ENCODE assay signal across 27 cellular contexts in genomic region chr2:21288732-21289506, GRCh38.
DNase-seq lines count a peak whose midpoint lies in the region; ATAC-seq, FAIRE-seq and TF ChIP-seq lines count a peak whose summit lies in the region.
"Had no signal": no experiment of that assay in that cellular context is flagged by ENCODE, and none has a peak within 500 bp of the region (broad histone marks: within the 10 kb centered on the region; RNA-seq: fewer than 3 reads in every experiment).

No MANE protein-coding gene starts in this region.

- no peak for TF ChIP-seq RAD21 in K562 (CRISPR knock-in tag; conservative IDR thresholded peaks at IDR 0.05 in 1 of 2, IDR thresholded peaks at IDR 0.05 in 1 of 2)

- no peak overlapping the region for H2BK15ac ChIP-seq in neuronal stem cell (ENCODE audit: low read length)

- no peaks in the 10 kb centered on the region for H3K36me3 Mint-ChIP-seq in GM23338 (ENCODE audit: low read depth)
- H3K36me3 Mint-ChIP-seq: CD4-positive, CD25-positive, alpha-beta regulatory T cell; stimulated activated naive B cell treated with anti-CD40 and anti-IgM and Interleukin-4, amounts not matched to agents 10 μg/mL and 1 μg/mL and 100 μg/mL, for 72 hours had no signal

- H3K36me3 ChIP-seq in GM23338 (ENCODE audit: insufficient read depth) (no peaks in the 10 kb centered on the region), K562 (ENCODE audit: control insufficient read depth, insufficient read depth, low read length) (no peaks in the 10 kb centered on the region), right atrium auricular region (no peaks in the 10 kb centered on the region), neuronal stem cell (replicated peaks in 1 of 2; ENCODE audit: control insufficient read depth in 2 of 2, insufficient read depth in 2 of 2, low read length in 2 of 2) (no peaks in the 10 kb centered on the region), vagina (no peaks in the 10 kb centered on the region), transverse colon (no peaks in the 10 kb centered on the region)
- H3K36me3 ChIP-seq: brain microvascular endothelial cell, upper lobe of right lung had no signal

- WGBS in K562 (ENCODE audit: insufficient coverage, low coverage, missing lambda C conversion rate): 15% methylated on average over 8 of the region's 8 CpGs
- no CpG with 5 or more reads among the region's 8 CpGs for WGBS in neuronal stem cell (ENCODE audit: extremely low coverage in 2 of 2, insufficient read length in 2 of 2, insufficient replicate concordance in 1 of 2), 2 donors
- WGBS in transverse colon (ENCODE audit: low coverage in 1 of 2), 2 donors: 68 to 80% methylated on average over 8 of the region's 8 CpGs

- no peak for TF ChIP-seq EP300 in K562 (IDR thresholded peaks at IDR 0.05; ENCODE audit: low read length)
- TF ChIP-seq EP300 in transverse colon (IDR thresholded peaks at IDR 0.05; ENCODE audit: low read depth): no peak

- TF ChIP-seq POLR2A in K562 (conservative IDR thresholded peaks at IDR 0.05) (no peak), vagina (IDR thresholded peaks at IDR 0.05) (no peak), transverse colon (IDR thresholded peaks at IDR 0.05) (no peak)

- FAIRE-seq in K562 (lab: Jason Lieb, UNC): no peak

- ATAC-seq in GM23338 (peak; percentile 18; the same call in 2 of the 3 replicates), K562 (peak; percentile 34; the same call in 2 of the 3 replicates)
- ATAC-seq: PC-3; stimulated activated naive B cell treated with anti-CD40 and anti-IgM and Interleukin-4, amounts not matched to agents 10 μg/mL and 1 μg/mL and 100 μg/mL, for 72 hours; upper lobe of right lung had no signal

- H4K91ac ChIP-seq in neuronal stem cell (ENCODE audit: low read depth, low read length, poor library complexity): no peak overlapping the region

- no TSS peak for BruUV-seq in K562 (replicated peaks; lab: Mats Ljungman, UMichigan)

- no peak overlapping the region for H3K4ac ChIP-seq in neuronal stem cell (ENCODE audit: low read length)

- no peak overlapping the region for H3K23ac ChIP-seq in neuronal stem cell (ENCODE audit: low read depth, low read length, poor library complexity)

- no peak overlapping the region for H2BK120ac ChIP-seq in neuronal stem cell (ENCODE audit: low read depth, low read length)

- H2AFZ ChIP-seq in GM23338 (no peak overlapping the region), K562 (ENCODE audit: low read depth, low read length) (peak overlapping the region; percentile 52; the same call in 1 of the 2 replicates), neuronal stem cell (ENCODE audit: low read length) (peak overlapping the region; percentile 14)

- in situ Hi-C loops in K562 (cut with MboI): no loop called here
- in situ Hi-C loops in transverse colon (cut with MboI; ENCODE audit: low pct_ligation_motif_present in 1 of 4, low pct_unique_long_range_greater_than_20kb in 1 of 4, low sequenced_read_pairs in 3 of 4): no loop called here

- H3K9me3 Mint-ChIP-seq in GM23338: 0 out of 3 replicates have a peak, but pooled peaks cover 3% of the 10 kb centered on the region
- H3K9me3 Mint-ChIP-seq: CD4-positive, CD25-positive, alpha-beta regulatory T cell; stimulated activated naive B cell treated with anti-CD40 and anti-IgM and Interleukin-4, amounts not matched to agents 10 μg/mL and 1 μg/mL and 100 μg/mL, for 72 hours had no signal

- H4K20me1 ChIP-seq in GM23338 (replicated peaks; ENCODE audit: insufficient read depth) (no peaks in the 10 kb centered on the region), K562 (replicated peaks; ENCODE audit: control insufficient read depth, insufficient read depth, low read length) (no peaks in the 10 kb centered on the region)

- H3K9me3 ChIP-seq in K562 (replicated peaks; ENCODE audit: control insufficient read depth, insufficient read depth, low read depth, low read length) (no peaks in the 10 kb centered on the region), right atrium auricular region (no peaks in the 10 kb centered on the region), neuronal stem cell (replicated peaks in 1 of 2; ENCODE audit: control insufficient read depth in 2 of 2, insufficient read depth in 1 of 2, low read depth in 1 of 2, low read length in 2 of 2) (no peaks in the 10 kb centered on the region), vagina (no peaks in the 10 kb centered on the region), transverse colon (no peaks in the 10 kb centered on the region)
- H3K9me3 ChIP-seq: upper lobe of right lung had no signal

- no peak overlapping the region for H3K4me3 ChIP-seq in GM23338
- H3K4me3 ChIP-seq in K562: no peak overlapping the region
- no peak overlapping the region for H3K4me3 ChIP-seq in right atrium auricular region
- H3K4me3 ChIP-seq in neuronal stem cell (ENCODE audit: low read length in 2 of 2): no peak overlapping the region
- no peak overlapping the region for H3K4me3 ChIP-seq in vagina
- H3K4me3 ChIP-seq in transverse colon: no peak overlapping the region
- H3K4me3 ChIP-seq: dorsolateral prefrontal cortex, upper lobe of right lung had no signal

- CTCF ChIA-PET in K562 (lab: Yijun Ruan, JAX; ENCODE audit: low intra/inter-chr PET ratio): no interaction called here

- H3K4me1 Mint-ChIP-seq in GM23338: peaks cover 24% of the 10 kb centered on the region
- H3K4me1 Mint-ChIP-seq: CD4-positive, CD25-positive, alpha-beta regulatory T cell; stimulated activated naive B cell treated with anti-CD40 and anti-IgM and Interleukin-4, amounts not matched to agents 10 μg/mL and 1 μg/mL and 100 μg/mL, for 72 hours had no signal

- H2BK12ac ChIP-seq in neuronal stem cell (ENCODE audit: low read length): no peak overlapping the region

- H3K9ac ChIP-seq in K562 (ENCODE audit: insufficient read depth in 1 of 2, low read depth in 2 of 2, low read length in 2 of 2) (no peak overlapping the region), neuronal stem cell (ENCODE audit: low read depth, low read length, poor library complexity) (no peak overlapping the region)

- no peak overlapping the region for H3K27ac Mint-ChIP-seq in GM23338
- H3K27ac Mint-ChIP-seq: CD4-positive, CD25-positive, alpha-beta regulatory T cell; HFFc6; progenitor cell of endocrine pancreas; stimulated activated naive B cell treated with anti-CD40 and anti-IgM and Interleukin-4, amounts not matched to agents 10 μg/mL and 1 μg/mL and 100 μg/mL, for 72 hours had no signal

- H2BK5ac ChIP-seq in neuronal stem cell (ENCODE audit: low read length): no peak overlapping the region

- H3K27ac ChIP-seq in GM23338 (ENCODE audit: low read depth): no peak overlapping the region
- no peak overlapping the region for H3K27ac ChIP-seq in K562 (ENCODE audit: extremely low read depth, low read depth, low read length)
- H3K27ac ChIP-seq in right atrium auricular region: peak overlapping the region; percentile 33 to 59
- peak overlapping the region; percentile 26 for H3K27ac ChIP-seq in neuronal stem cell (replicated peaks; ENCODE audit: low read length)
- H3K27ac ChIP-seq in vagina: no peak overlapping the region
- no peak overlapping the region for H3K27ac ChIP-seq in transverse colon
- H3K27ac ChIP-seq: brain microvascular endothelial cell, upper lobe of right lung had no signal

- H3K4me1 ChIP-seq in GM23338 (ENCODE audit: insufficient read depth) (peaks cover 12% of the 10 kb centered on the region; the same call in 1 of the 2 replicates), K562 (replicated peaks in 1 of 2; ENCODE audit: control insufficient read depth in 2 of 2, insufficient read depth in 2 of 2, low read length in 2 of 2) (peaks cover 7 to 15% of the 10 kb centered on the region in 2 experiments; a peak in 3 of 5 replicates), right atrium auricular region (peaks cover 0 to 6% of the 10 kb centered on the region in 2 donors), neuronal stem cell (ENCODE audit: control insufficient read depth in 2 of 2, insufficient read depth in 1 of 2, low read depth in 1 of 2, low read length in 2 of 2) (peaks cover 3 to 12% of the 10 kb centered on the region in 2 donors), vagina (no peaks in the 10 kb centered on the region), transverse colon (peaks cover 0 to 7% (median 0%) of the 10 kb centered on the region in 4 donors)
- H3K4me1 ChIP-seq: upper lobe of right lung had no signal

- no peak overlapping the region for H3K4me2 ChIP-seq in GM23338
- H3K4me2 ChIP-seq in K562 (ENCODE audit: insufficient read depth, low read length): no peak overlapping the region
- H3K4me2 ChIP-seq in neuronal stem cell (ENCODE audit: insufficient read depth, low read length, poor library complexity, severe bottlenecking): no peak overlapping the region

- no peaks in the 10 kb centered on the region for H3K27me3 Mint-ChIP-seq in GM23338 (ENCODE audit: insufficient read depth, low read depth, poor library complexity)
- H3K27me3 Mint-ChIP-seq: CD4-positive, CD25-positive, alpha-beta regulatory T cell; progenitor cell of endocrine pancreas; stimulated activated naive B cell treated with anti-CD40 and anti-IgM and Interleukin-4, amounts not matched to agents 10 μg/mL and 1 μg/mL and 100 μg/mL, for 72 hours had no signal

- H3K9me2 ChIP-seq in GM23338 (ENCODE audit: insufficient read depth): no peaks in the 10 kb centered on the region

- POLR2A ChIA-PET in K562 (lab: Yijun Ruan, JAX): no interaction called here

- DNase-seq in GM23338 (ENCODE audit: low spot score) (no peak), K562 (ENCODE audit: extremely low read depth in 1 of 4, low spot score in 3 of 4) (no peak), right atrium auricular region (ENCODE audit: low spot score) (no peak), neuronal stem cell (ENCODE audit: low spot score) (no peak), DMS53 treated with DMSO at 0.1 percent for 48 hours (lab: John Stamatoyannopoulos, UW; ENCODE audit: unreplicated experiment) (no peak), vagina (ENCODE audit: extremely low spot score in 2 of 2) (no peak), transverse colon (no peak)
- DNase-seq: activated CD4-positive, alpha-beta T cell treated with anti-CD3 and anti-CD28 coated beads, Interleukin-2, amount 50 U/mL, for 48 hours; activated naive CD4-positive, alpha-beta T cell treated with Interleukin-2 at 50 U/mL for 16 hours; AML-193; brain microvascular endothelial cell; Calu3; CD4-positive, CD25-positive, alpha-beta regulatory T cell; dorsolateral prefrontal cortex; foreskin melanocyte; HFFc6; kidney glomerular epithelial cell; NCI-H1092; NCI-H187; NCI-H2171 treated with DMSO at 0.1 percent for 48 hours; NCI-H524 treated with DMSO at 0.1 percent for 48 hours; PC-3; stimulated activated naive B cell treated with anti-CD40 and anti-IgM and Interleukin-4, amounts not matched to agents 10 μg/mL and 1 μg/mL and 100 μg/mL, for 72 hours; substantia nigra; T-helper 2 cell; upper lobe of right lung had no signal

- no peak overlapping the region for H4K8ac ChIP-seq in neuronal stem cell (ENCODE audit: low read depth, low read length)

- H2AK5ac ChIP-seq in neuronal stem cell (ENCODE audit: low read depth, low read length): no peak overlapping the region

- intact Hi-C loops in K562 (cut with micrococcal nuclease) (no loop called here), vagina (cut with DNase I) (no loop called here), transverse colon (cut with DNase I; ENCODE audit: low total_unique reads) (no loop called here)

- H3K79me1 ChIP-seq in neuronal stem cell (ENCODE audit: low read depth, low read length): no peaks in the 10 kb centered on the region

- no peak overlapping the region for H3K14ac ChIP-seq in neuronal stem cell (ENCODE audit: low read length)

- H3K4me3 Mint-ChIP-seq in GM23338: no peak overlapping the region
- H3K4me3 Mint-ChIP-seq: CD4-positive, CD25-positive, alpha-beta regulatory T cell; HFFc6; stimulated activated naive B cell treated with anti-CD40 and anti-IgM and Interleukin-4, amounts not matched to agents 10 μg/mL and 1 μg/mL and 100 μg/mL, for 72 hours had no signal

- H3K18ac ChIP-seq in neuronal stem cell (ENCODE audit: low read length): no peak overlapping the region

- H3K27me3 ChIP-seq in GM23338 (ENCODE audit: insufficient read depth) (no peaks in the 10 kb centered on the region), K562 (ENCODE audit: control insufficient read depth in 2 of 2, insufficient read depth in 2 of 2, low read length in 2 of 2) (no peaks in the 10 kb centered on the region), right atrium auricular region (no peaks in the 10 kb centered on the region), neuronal stem cell (ENCODE audit: control insufficient read depth in 3 of 3, insufficient read depth in 3 of 3, low read depth in 1 of 3, low read length in 3 of 3) (no peaks in the 10 kb centered on the region), vagina (no peaks in the 10 kb centered on the region), transverse colon (no peaks in the 10 kb centered on the region)
- H3K27me3 ChIP-seq: brain microvascular endothelial cell, upper lobe of right lung had no signal

- TF ChIP-seq CTCF in GM23338 (conservative IDR thresholded peaks at IDR 0.05; ENCODE audit: low read depth in 2 of 2) (no peak), K562 (IDR thresholded peaks at IDR 0.05 in 2 of 3, conservative IDR thresholded peaks at IDR 0.05 in 1 of 3; ENCODE audit: insufficient read depth in 2 of 3, low read depth in 1 of 3, low read length in 3 of 3) (no peak), right atrium auricular region (IDR thresholded peaks at IDR 0.05) (no peak), vagina (IDR thresholded peaks at IDR 0.05) (no peak), transverse colon (IDR thresholded peaks at IDR 0.05) (no peak)

- no peaks in the 10 kb centered on the region for H3K79me2 ChIP-seq in GM23338 (replicated peaks; ENCODE audit: insufficient read depth)
- no peaks in the 10 kb centered on the region for H3K79me2 ChIP-seq in K562 (ENCODE audit: control insufficient read depth, insufficient read depth, low read length)

- H3K9me1 ChIP-seq in K562 (ENCODE audit: control insufficient read depth, insufficient read depth, low read length): no peaks in the 10 kb centered on the region

- H3F3A ChIP-seq in GM23338 (replicated peaks; ENCODE audit: low read depth): no peaks in the 10 kb centered on the region

Comparison
In these comparisons a context has a peak if more than half of its experiments do, and no peak if none do; other contexts are left out.
1. H3K27ac ChIP-seq: peak in right atrium auricular region (2 of 2) and neuronal stem cell (single experiment); none in GM23338 (single experiment), K562 (single experiment), vagina (single experiment) and transverse colon (0 of 4).